ENCODE assay signal across 1 cellular context in the genomic region with DNA sequence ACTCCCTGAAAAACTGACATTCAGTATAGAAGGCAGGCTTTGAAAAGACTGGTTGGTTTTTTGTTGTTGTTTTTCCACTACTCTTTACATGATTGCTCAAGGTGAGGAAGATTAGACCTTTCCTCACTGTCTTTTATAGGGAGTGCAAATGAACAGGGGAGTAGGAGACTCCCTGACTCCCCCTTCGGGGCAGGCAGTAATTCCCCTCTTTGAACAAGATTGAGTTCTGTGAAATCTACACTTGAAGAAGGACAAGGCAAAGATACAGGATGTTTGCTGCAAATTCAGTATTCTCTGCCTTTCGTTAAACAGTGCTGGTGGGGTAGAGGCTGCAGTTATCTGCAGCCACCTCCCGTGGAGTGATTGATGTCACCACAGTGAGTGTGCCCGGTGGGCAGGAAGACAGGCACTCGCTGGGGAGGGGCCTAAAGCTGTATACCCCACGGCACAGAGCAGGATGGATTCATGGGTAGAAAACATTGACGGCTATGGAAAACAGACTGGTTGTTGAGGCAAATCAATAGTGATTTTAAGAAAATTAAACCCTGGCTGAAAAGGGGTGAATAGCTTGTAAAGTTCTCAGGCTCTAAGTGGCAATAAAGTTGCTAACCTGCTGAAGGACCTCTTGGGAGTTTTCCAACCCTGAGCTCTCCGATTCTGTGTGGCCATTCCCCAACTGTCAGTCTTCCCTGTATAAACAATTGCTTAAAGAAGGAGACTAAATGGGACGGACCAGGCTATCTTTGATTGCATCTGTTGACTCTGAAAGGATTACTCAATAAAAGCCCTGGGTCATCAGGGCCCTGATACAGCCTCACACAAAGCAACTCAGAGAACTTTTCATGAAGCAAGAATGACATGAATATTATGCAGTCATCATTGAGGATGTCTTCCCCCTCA.
TF ChIP-seq lines count a peak whose summit lies in the region.

No MANE protein-coding gene starts in this region.

TF ChIP-seq in HEK293, 187 proteins besides CTCF, POLR2A, EP300 and RAD21 (continued from another document):
- TF ChIP-seq, protein P1, sequence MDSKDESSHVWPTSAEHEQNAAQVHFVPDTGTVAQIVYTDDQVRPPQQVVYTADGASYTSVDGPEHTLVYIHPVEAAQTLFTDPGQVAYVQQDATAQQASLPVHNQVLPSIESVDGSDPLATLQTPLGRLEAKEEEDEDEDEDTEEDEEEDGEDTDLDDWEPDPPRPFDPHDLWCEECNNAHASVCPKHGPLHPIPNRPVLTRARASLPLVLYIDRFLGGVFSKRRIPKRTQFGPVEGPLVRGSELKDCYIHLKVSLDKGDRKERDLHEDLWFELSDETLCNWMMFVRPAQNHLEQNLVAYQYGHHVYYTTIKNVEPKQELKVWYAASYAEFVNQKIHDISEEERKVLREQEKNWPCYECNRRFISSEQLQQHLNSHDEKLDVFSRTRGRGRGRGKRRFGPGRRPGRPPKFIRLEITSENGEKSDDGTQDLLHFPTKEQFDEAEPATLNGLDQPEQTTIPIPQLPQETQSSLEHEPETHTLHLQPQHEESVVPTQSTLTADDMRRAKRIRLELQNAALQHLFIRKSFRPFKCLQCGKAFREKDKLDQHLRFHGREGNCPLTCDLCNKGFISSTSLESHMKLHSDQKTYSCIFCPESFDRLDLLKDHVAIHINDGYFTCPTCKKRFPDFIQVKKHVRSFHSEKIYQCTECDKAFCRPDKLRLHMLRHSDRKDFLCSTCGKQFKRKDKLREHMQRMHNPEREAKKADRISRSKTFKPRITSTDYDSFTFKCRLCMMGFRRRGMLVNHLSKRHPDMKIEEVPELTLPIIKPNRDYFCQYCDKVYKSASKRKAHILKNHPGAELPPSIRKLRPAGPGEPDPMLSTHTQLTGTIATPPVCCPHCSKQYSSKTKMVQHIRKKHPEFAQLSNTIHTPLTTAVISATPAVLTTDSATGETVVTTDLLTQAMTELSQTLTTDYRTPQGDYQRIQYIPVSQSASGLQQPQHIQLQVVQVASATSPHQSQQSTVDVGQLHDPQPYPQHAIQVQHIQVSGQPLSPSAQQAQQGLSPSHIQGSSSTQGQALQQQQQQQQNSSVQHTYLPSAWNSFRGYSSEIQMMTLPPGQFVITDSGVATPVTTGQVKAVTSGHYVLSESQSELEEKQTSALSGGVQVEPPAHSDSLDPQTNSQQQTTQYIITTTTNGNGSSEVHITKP (tag by site-specific recombination; IDR thresholded peaks at IDR 0.05): peak; percentile 53; the same call in 1 of the 2 replicates
- TF ChIP-seq ZNF701 (tag by site-specific recombination; IDR thresholded peaks at IDR 0.05): no peak
- peak; percentile 81 for TF ChIP-seq ZIC2 (tag by site-specific recombination; IDR thresholded peaks at IDR 0.05)
- TF ChIP-seq ZNF501 (tag by site-specific recombination; IDR thresholded peaks at IDR 0.05): peak; percentile 40; the same call in 1 of the 2 replicates
- TF ChIP-seq SETDB1 (IDR thresholded peaks at IDR 0.05; ENCODE audit: insufficient read length, low read length): peak; percentile 26
- no peak for TF ChIP-seq ZNF214 (tag by site-specific recombination; IDR thresholded peaks at IDR 0.05; ENCODE audit: borderline replicate concordance)
- TF ChIP-seq ZBTB48 (tag by site-specific recombination; IDR thresholded peaks at IDR 0.05): no peak
- peak; percentile 61 for TF ChIP-seq TCF7L2 (IDR thresholded peaks at IDR 0.05; ENCODE audit: borderline replicate concordance, low read depth, low read length)
- peak; percentile 86 for TF ChIP-seq ZSCAN30 (tag by site-specific recombination; IDR thresholded peaks at IDR 0.05)
- TF ChIP-seq FEZF1 (tag by site-specific recombination; IDR thresholded peaks at IDR 0.05): peak; percentile 97
- TF ChIP-seq KLF10 (tag by site-specific recombination; IDR thresholded peaks at IDR 0.05): no peak
- TF ChIP-seq ZNF777 (tag by site-specific recombination; IDR thresholded peaks at IDR 0.05; ENCODE audit: borderline replicate concordance): no peak
- peak; percentile 82 for TF ChIP-seq ZNF335 (tag by site-specific recombination; conservative IDR thresholded peaks at IDR 0.05)
- TF ChIP-seq SCRT1 (tag by site-specific recombination; IDR thresholded peaks at IDR 0.05; ENCODE audit: borderline replicate concordance): peak; percentile 28; the same call in 1 of the 2 replicates
- TF ChIP-seq PATZ1 (tag by site-specific recombination; IDR thresholded peaks at IDR 0.05): peak; percentile 34; the same call in 1 of the 2 replicates
- TF ChIP-seq MZF1 (tag by site-specific recombination; IDR thresholded peaks at IDR 0.05; ENCODE audit: borderline replicate concordance): peak; percentile 92
- TF ChIP-seq TSHZ1 (tag by site-specific recombination; IDR thresholded peaks at IDR 0.05; ENCODE audit: borderline replicate concordance): no peak
- TF ChIP-seq GLIS2 (tag by site-specific recombination; IDR thresholded peaks at IDR 0.05): peak; percentile 68; the same call in 1 of the 2 replicates
- no peak for TF ChIP-seq ZNF221 (tag by site-specific recombination; IDR thresholded peaks at IDR 0.05; ENCODE audit: borderline replicate concordance)
- peak; percentile 54 for TF ChIP-seq ZBTB17 (tag by site-specific recombination; IDR thresholded peaks at IDR 0.05)
- TF ChIP-seq OSR2 (tag by site-specific recombination; IDR thresholded peaks at IDR 0.05): peak; percentile 56
- peak; percentile 68; the same call in 1 of the 2 replicates for TF ChIP-seq ZNF843 (tag by site-specific recombination; IDR thresholded peaks at IDR 0.05)
- peak; percentile 94 for TF ChIP-seq WT1 (tag by site-specific recombination; IDR thresholded peaks at IDR 0.05)
- TF ChIP-seq SP7 (tag by site-specific recombination; IDR thresholded peaks at IDR 0.05): peak; percentile 78
- TF ChIP-seq IKZF3 (tag by site-specific recombination; IDR thresholded peaks at IDR 0.05): 0 out of 2 replicates have a peak, but pooled peaks have one; percentile 55
- TF ChIP-seq ZBTB44 (tag by site-specific recombination; IDR thresholded peaks at IDR 0.05): peak; percentile 95
- TF ChIP-seq ZNF580 (tag by site-specific recombination; IDR thresholded peaks at IDR 0.05): no peak
- no peak for TF ChIP-seq ZNF792 (tag by site-specific recombination; IDR thresholded peaks at IDR 0.05)
- no peak for TF ChIP-seq YY1 (tag by site-specific recombination; IDR thresholded peaks at IDR 0.05)
- TF ChIP-seq ZFP3 (tag by site-specific recombination; IDR thresholded peaks at IDR 0.05; ENCODE audit: low read depth): no peak
- TF ChIP-seq ZNF174 (tag by site-specific recombination; IDR thresholded peaks at IDR 0.05): no peak
- no peak for TF ChIP-seq ZNF394 (tag by site-specific recombination; IDR thresholded peaks at IDR 0.05; ENCODE audit: borderline replicate concordance)
- TF ChIP-seq ZNF121 (tag by site-specific recombination; IDR thresholded peaks at IDR 0.05): no peak
- no peak for TF ChIP-seq ZNF175 (tag by site-specific recombination; IDR thresholded peaks at IDR 0.05)
- no peak for TF ChIP-seq ZNF211 (tag by site-specific recombination; IDR thresholded peaks at IDR 0.05; ENCODE audit: low read depth)
- TF ChIP-seq TRIM28 (IDR thresholded peaks at IDR 0.05; ENCODE audit: borderline replicate concordance, low read length): peak; percentile 99
- peak; percentile 90 for TF ChIP-seq ZNF561 (tag by site-specific recombination; IDR thresholded peaks at IDR 0.05; ENCODE audit: borderline replicate concordance)
- TF ChIP-seq, protein P2, sequence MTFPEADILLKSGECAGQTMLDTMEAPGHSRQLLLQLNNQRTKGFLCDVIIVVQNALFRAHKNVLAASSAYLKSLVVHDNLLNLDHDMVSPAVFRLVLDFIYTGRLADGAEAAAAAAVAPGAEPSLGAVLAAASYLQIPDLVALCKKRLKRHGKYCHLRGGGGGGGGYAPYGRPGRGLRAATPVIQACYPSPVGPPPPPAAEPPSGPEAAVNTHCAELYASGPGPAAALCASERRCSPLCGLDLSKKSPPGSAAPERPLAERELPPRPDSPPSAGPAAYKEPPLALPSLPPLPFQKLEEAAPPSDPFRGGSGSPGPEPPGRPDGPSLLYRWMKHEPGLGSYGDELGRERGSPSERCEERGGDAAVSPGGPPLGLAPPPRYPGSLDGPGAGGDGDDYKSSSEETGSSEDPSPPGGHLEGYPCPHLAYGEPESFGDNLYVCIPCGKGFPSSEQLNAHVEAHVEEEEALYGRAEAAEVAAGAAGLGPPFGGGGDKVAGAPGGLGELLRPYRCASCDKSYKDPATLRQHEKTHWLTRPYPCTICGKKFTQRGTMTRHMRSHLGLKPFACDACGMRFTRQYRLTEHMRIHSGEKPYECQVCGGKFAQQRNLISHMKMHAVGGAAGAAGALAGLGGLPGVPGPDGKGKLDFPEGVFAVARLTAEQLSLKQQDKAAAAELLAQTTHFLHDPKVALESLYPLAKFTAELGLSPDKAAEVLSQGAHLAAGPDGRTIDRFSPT (tag by site-specific recombination; IDR thresholded peaks at IDR 0.05): peak; percentile 83; the same call in 1 of the 2 replicates
- TF ChIP-seq ZNF677 (tag by site-specific recombination; IDR thresholded peaks at IDR 0.05): no peak
- TF ChIP-seq PRDM1 (tag by site-specific recombination; IDR thresholded peaks at IDR 0.05): no peak
- TF ChIP-seq ZNF530 (tag by site-specific recombination; IDR thresholded peaks at IDR 0.05; ENCODE audit: low read depth): no peak
